In the genomic region with DNA sequence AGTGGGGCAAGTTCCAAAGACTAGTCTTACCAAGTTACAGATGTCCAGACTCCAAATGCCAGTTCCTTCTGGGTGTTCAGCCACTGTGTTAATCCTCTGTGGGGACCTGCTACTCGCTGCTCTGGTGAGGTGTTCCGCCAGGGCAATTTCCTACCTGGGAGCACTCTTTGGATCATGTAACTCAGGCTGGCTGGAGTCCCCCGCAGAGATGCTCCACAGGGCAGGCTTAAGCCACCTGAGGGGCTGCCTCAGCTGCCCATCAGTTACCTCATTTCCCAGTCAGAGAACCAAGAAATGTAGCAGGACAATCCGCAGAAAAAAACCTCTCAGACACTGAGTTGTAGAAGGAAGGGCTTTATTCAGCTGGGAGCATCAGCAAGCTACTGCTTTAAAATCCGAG, we compare ENCODE assay signal across 24 cellular contexts.
"Had no signal": no experiment of that assay in that cellular context is flagged by ENCODE, and none has a peak within 500 bp of the region (broad histone marks: within the 10 kb centered on the region; RNA-seq: fewer than 3 reads in every experiment).

No MANE protein-coding gene starts in this region.

- H3K9ac ChIP-seq: neural progenitor cell had no signal

- DNase-seq: activated CD4-positive, alpha-beta T cell treated with anti-CD3 and anti-CD28 coated beads, Interleukin-2, amount 50 U/mL, for 4 hours; activated CD8-positive, alpha-beta memory T cell treated with anti-CD3 and anti-CD28 coated beads for 24 hours; activated CD8-positive, alpha-beta memory T cell treated with anti-CD3 and anti-CD28 coated beads, Interleukin-2, amount 50 U/mL, for 4 hours; activated naive CD4-positive, alpha-beta T cell; activated T-cell treated with anti-CD3 and anti-CD28 coated beads, Interleukin-2, amount 50 U/mL, for 4 hours; effector memory CD4-positive, alpha-beta T cell; foreskin melanocyte; left cardiac atrium; mesenchymal stem cell; naive thymus-derived CD4-positive, alpha-beta T cell; stimulated activated CD4-positive, alpha-beta T cell treated with anti-CD3 and anti-CD28 coated beads, Interleukin-2, amount 100 ng/mL, for 48 hours; stimulated activated CD8-positive, alpha-beta memory T cell treated with anti-CD3 and anti-CD28 coated beads, Interleukin-4, amount 100 ng/mL, for 48 hours; stimulated activated naive CD4-positive, alpha-beta T cell treated with Interleukin-2 at 50 U/mL for 16 hours; T-helper 1 cell had no signal

- H3K4me2 ChIP-seq: hepatocyte, neural progenitor cell had no signal

- H3K4me3 ChIP-seq: breast epithelium, hepatocyte, neural progenitor cell had no signal

- ATAC-seq: activated T-cell treated with anti-CD3 and anti-CD28 coated beads, Interleukin-2, amount 50 U/mL, for 4 hours; esophagus mucosa; left cardiac atrium; naive thymus-derived CD4-positive, alpha-beta T cell had no signal

- H3K4me1 Mint-ChIP-seq: central memory CD8-positive, alpha-beta T cell; neural progenitor cell had no signal

- H3K36me3 ChIP-seq: breast epithelium, neural progenitor cell had no signal

- H3K27ac ChIP-seq: breast epithelium, hepatocyte, neural progenitor cell had no signal

- H3K79me2 ChIP-seq: hepatocyte had no signal

- H3K9me3 Mint-ChIP-seq: central memory CD8-positive, alpha-beta T cell; neural progenitor cell had no signal

- H3K27me3 ChIP-seq: breast epithelium, hepatocyte, neural progenitor cell had no signal

- H3K36me3 Mint-ChIP-seq: naive thymus-derived CD4-positive, alpha-beta T cell; neural progenitor cell had no signal

- H3K27me3 Mint-ChIP-seq: activated naive CD8-positive, alpha-beta T cell; central memory CD8-positive, alpha-beta T cell; naive thymus-derived CD4-positive, alpha-beta T cell had no signal

- H3K4me1 ChIP-seq: breast epithelium, neural progenitor cell had no signal

- H3K27ac Mint-ChIP-seq: activated naive CD8-positive, alpha-beta T cell; activated T-helper 2 cell treated with anti-CD3 and anti-CD28 coated beads, Interferon-gamma antibody, Interleukin-2, Interleukin-4, amounts not matched to agents 10 μg/mL and 5 μg/mL and 100 μg/mL, durations not matched to agents 14 hours and 24 hours and 36 hours; naive thymus-derived CD4-positive, alpha-beta T cell; neural progenitor cell had no signal

- H3K4me3 Mint-ChIP-seq: activated naive CD8-positive, alpha-beta T cell; activated T-cell treated with anti-CD3 and anti-CD28 coated beads, Interleukin-2, amount 50 U/mL, for 4 hours; central memory CD8-positive, alpha-beta T cell; naive thymus-derived CD4-positive, alpha-beta T cell; neural progenitor cell had no signal

- FAIRE-seq: astrocyte, colon, TTC549 had no signal

- H2AFZ ChIP-seq: hepatocyte, neural progenitor cell had no signal
